ENCODE assay signal across 1 cellular context in the genomic region with DNA sequence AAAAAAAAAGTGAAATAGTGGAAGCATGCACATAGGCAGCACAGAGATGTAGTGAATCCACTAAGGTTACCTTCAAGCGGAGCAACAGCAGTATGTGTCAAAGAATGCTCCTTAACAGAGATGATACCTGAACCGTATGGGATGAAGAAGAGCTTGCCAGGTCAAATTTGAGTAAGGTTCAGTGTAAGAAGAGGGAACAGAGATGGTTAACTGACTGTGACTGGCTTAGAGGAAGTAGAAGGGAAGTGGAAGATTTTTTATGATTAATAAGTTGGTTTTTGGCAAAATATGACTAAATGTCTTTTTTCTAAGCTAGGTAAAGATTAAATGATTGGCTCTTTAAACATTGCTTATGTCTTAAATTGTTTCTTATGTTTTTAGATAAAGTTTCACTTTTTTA.
TF ChIP-seq lines count a peak whose summit lies in the region.

No MANE protein-coding gene starts in this region.

TF ChIP-seq in SK-N-SH treated with all-trans-retinoic acid at 6 μM for 48 hours, 23 proteins besides CTCF, POLR2A, EP300 and RAD21 (continued from another document):
- no peak for TF ChIP-seq ESRRG (CRISPR knock-in tag; IDR thresholded peaks at IDR 0.05)
- TF ChIP-seq TCF4 (CRISPR knock-in tag; IDR thresholded peaks at IDR 0.05; ENCODE audit: borderline replicate concordance): no peak
